Comparison of ENCODE assay signal across 24 cellular contexts in genomic region chr6:7879043-7879442, GRCh38.
"Had no signal": no experiment of that assay in that cellular context is flagged by ENCODE, and none has a peak within 500 bp of the region (broad histone marks: within the 10 kb centered on the region; RNA-seq: fewer than 3 reads in every experiment).

No MANE protein-coding gene starts in this region.

- H3K4me3 ChIP-seq: colonic mucosa, dorsolateral prefrontal cortex, esophagus squamous epithelium, gastrocnemius medialis, heart right ventricle, left lung, lower lobe of right lung had no signal

- H3K9me3 ChIP-seq: colonic mucosa, esophagus squamous epithelium, gastrocnemius medialis, heart right ventricle, left lung, lower lobe of right lung had no signal

- H3K27me3 ChIP-seq: colonic mucosa, dorsolateral prefrontal cortex, esophagus squamous epithelium, gastrocnemius medialis, heart right ventricle, left lung had no signal

- H3K27ac ChIP-seq: colonic mucosa, dorsolateral prefrontal cortex, epithelial cell of prostate, esophagus squamous epithelium, gastrocnemius medialis, heart right ventricle, left lung, lower lobe of right lung had no signal

- H3K4me1 ChIP-seq: colonic mucosa, gastrocnemius medialis, heart right ventricle, left lung, lower lobe of right lung had no signal

- ATAC-seq: gastrocnemius medialis; left colon; left lung; left ventricle myocardium superior; naive thymus-derived CD8-positive, alpha-beta T cell had no signal

- DNase-seq: colonic mucosa; dermis blood vessel endothelial cell; dorsolateral prefrontal cortex; effector CD4-positive, alpha-beta T cell; effector memory CD4-positive, alpha-beta T cell; erythroblast; esophagus squamous epithelium; foreskin fibroblast; foreskin melanocyte; gastrocnemius medialis; glutamatergic neuron; head of caudate nucleus; heart right ventricle; hippocampal formation; left colon; left lung; left ventricle myocardium superior; lower lobe of right lung; mesenchymal stem cell; naive B cell; naive thymus-derived CD8-positive, alpha-beta T cell had no signal

- FAIRE-seq: islet of Langerhans, keratinocyte had no signal
